1 cellular context compared by ENCODE assay signal in genomic region chr20:62366370-62367135, GRCh38.
TF ChIP-seq lines count a peak whose summit lies in the region.

No MANE protein-coding gene starts in this region.

TF ChIP-seq in HEK293, 187 proteins besides CTCF, POLR2A, EP300 and RAD21 (continued from another document and continues in another):
- TF ChIP-seq ZBTB44 (tag by site-specific recombination; IDR thresholded peaks at IDR 0.05) = no peak
- TF ChIP-seq, protein P1, sequence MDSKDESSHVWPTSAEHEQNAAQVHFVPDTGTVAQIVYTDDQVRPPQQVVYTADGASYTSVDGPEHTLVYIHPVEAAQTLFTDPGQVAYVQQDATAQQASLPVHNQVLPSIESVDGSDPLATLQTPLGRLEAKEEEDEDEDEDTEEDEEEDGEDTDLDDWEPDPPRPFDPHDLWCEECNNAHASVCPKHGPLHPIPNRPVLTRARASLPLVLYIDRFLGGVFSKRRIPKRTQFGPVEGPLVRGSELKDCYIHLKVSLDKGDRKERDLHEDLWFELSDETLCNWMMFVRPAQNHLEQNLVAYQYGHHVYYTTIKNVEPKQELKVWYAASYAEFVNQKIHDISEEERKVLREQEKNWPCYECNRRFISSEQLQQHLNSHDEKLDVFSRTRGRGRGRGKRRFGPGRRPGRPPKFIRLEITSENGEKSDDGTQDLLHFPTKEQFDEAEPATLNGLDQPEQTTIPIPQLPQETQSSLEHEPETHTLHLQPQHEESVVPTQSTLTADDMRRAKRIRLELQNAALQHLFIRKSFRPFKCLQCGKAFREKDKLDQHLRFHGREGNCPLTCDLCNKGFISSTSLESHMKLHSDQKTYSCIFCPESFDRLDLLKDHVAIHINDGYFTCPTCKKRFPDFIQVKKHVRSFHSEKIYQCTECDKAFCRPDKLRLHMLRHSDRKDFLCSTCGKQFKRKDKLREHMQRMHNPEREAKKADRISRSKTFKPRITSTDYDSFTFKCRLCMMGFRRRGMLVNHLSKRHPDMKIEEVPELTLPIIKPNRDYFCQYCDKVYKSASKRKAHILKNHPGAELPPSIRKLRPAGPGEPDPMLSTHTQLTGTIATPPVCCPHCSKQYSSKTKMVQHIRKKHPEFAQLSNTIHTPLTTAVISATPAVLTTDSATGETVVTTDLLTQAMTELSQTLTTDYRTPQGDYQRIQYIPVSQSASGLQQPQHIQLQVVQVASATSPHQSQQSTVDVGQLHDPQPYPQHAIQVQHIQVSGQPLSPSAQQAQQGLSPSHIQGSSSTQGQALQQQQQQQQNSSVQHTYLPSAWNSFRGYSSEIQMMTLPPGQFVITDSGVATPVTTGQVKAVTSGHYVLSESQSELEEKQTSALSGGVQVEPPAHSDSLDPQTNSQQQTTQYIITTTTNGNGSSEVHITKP (tag by site-specific recombination; IDR thresholded peaks at IDR 0.05) = 0 out of 2 replicates have a peak, but pooled peaks have one; percentile 54
- TF ChIP-seq ZNF561 (tag by site-specific recombination; IDR thresholded peaks at IDR 0.05; ENCODE audit: borderline replicate concordance) = 0 out of 2 replicates have a peak, but pooled peaks have one; percentile 2
- no peak for TF ChIP-seq OSR2 (tag by site-specific recombination; IDR thresholded peaks at IDR 0.05)
- TF ChIP-seq ZNF677 (tag by site-specific recombination; IDR thresholded peaks at IDR 0.05) = 0 out of 2 replicates have a peak, but pooled peaks have one; percentile 21
- TF ChIP-seq ZNF148 (tag by site-specific recombination; IDR thresholded peaks at IDR 0.05; ENCODE audit: borderline replicate concordance) = no peak
- peak; percentile 74 for TF ChIP-seq SP2 (tag by site-specific recombination; IDR thresholded peaks at IDR 0.05)
- TF ChIP-seq ZNF280D (tag by site-specific recombination; IDR thresholded peaks at IDR 0.05) = no peak
- TF ChIP-seq ZNF146 (tag by site-specific recombination; IDR thresholded peaks at IDR 0.05) = no peak
- TF ChIP-seq KLF1 (tag by site-specific recombination; IDR thresholded peaks at IDR 0.05) = peak; percentile 60; the same call in 1 of the 2 replicates
- TF ChIP-seq ZNF335 (tag by site-specific recombination; conservative IDR thresholded peaks at IDR 0.05) = peak; percentile 74
- TF ChIP-seq, protein P2, sequence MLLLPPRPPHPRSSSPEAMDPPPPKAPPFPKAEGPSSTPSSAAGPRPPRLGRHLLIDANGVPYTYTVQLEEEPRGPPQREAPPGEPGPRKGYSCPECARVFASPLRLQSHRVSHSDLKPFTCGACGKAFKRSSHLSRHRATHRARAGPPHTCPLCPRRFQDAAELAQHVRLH (tag by site-specific recombination; IDR thresholded peaks at IDR 0.05) = no peak
- no peak for TF ChIP-seq PRDM4 (tag by site-specific recombination; IDR thresholded peaks at IDR 0.05)
- no peak for TF ChIP-seq ELK4 (IDR thresholded peaks at IDR 0.05; ENCODE audit: borderline replicate concordance, low read depth, low read length)
- TF ChIP-seq SP7 (tag by site-specific recombination; IDR thresholded peaks at IDR 0.05) = no peak
- no peak for TF ChIP-seq ZNF558 (tag by site-specific recombination; IDR thresholded peaks at IDR 0.05)
- TF ChIP-seq, protein P3, sequence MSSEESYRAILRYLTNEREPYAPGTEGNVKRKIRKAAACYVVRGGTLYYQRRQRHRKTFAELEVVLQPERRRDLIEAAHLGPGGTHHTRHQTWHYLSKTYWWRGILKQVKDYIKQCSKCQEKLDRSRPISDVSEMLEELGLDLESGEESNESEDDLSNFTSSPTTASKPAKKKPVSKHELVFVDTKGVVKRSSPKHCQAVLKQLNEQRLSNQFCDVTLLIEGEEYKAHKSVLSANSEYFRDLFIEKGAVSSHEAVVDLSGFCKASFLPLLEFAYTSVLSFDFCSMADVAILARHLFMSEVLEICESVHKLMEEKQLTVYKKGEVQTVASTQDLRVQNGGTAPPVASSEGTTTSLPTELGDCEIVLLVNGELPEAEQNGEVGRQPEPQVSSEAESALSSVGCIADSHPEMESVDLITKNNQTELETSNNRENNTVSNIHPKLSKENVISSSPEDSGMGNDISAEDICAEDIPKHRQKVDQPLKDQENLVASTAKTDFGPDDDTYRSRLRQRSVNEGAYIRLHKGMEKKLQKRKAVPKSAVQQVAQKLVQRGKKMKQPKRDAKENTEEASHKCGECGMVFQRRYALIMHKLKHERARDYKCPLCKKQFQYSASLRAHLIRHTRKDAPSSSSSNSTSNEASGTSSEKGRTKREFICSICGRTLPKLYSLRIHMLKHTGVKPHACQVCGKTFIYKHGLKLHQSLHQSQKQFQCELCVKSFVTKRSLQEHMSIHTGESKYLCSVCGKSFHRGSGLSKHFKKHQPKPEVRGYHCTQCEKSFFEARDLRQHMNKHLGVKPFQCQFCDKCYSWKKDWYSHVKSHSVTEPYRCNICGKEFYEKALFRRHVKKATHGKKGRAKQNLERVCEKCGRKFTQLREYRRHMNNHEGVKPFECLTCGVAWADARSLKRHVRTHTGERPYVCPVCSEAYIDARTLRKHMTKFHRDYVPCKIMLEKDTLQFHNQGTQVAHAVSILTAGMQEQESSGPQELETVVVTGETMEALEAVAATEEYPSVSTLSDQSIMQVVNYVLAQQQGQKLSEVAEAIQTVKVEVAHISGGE (tag by site-specific recombination; conservative IDR thresholded peaks at IDR 0.05; ENCODE audit: low read depth) = no peak
- no peak for TF ChIP-seq ZNF223 (tag by site-specific recombination; IDR thresholded peaks at IDR 0.05)
- 0 out of 2 replicates have a peak, but pooled peaks have one; percentile 11 for TF ChIP-seq ZNF843 (tag by site-specific recombination; IDR thresholded peaks at IDR 0.05)
- TF ChIP-seq ZBTB26 (tag by site-specific recombination; optimal IDR thresholded peaks at IDR 0.05) = peak; percentile 69
- peak; percentile 30; the same call in 1 of the 2 replicates for TF ChIP-seq ZIC2 (tag by site-specific recombination; IDR thresholded peaks at IDR 0.05)
- no peak for TF ChIP-seq PRDM1 (tag by site-specific recombination; IDR thresholded peaks at IDR 0.05)
- TF ChIP-seq ZNF18 (tag by site-specific recombination; IDR thresholded peaks at IDR 0.05) = no peak
- no peak for TF ChIP-seq ZNF837 (tag by site-specific recombination; IDR thresholded peaks at IDR 0.05)
- 0 out of 2 replicates have a peak, but pooled peaks have one; percentile 13 for TF ChIP-seq BCL11A (tag by site-specific recombination; IDR thresholded peaks at IDR 0.05; ENCODE audit: low read depth)
- no peak for TF ChIP-seq ZNF266 (tag by site-specific recombination; IDR thresholded peaks at IDR 0.05; ENCODE audit: low read depth)
- peak; percentile 93 for TF ChIP-seq SCRT1 (tag by site-specific recombination; IDR thresholded peaks at IDR 0.05; ENCODE audit: borderline replicate concordance)
- TF ChIP-seq ZBTB7A (tag by site-specific recombination; IDR thresholded peaks at IDR 0.05; ENCODE audit: low read depth) = no peak
- TF ChIP-seq ZNF292 (tag by site-specific recombination; IDR thresholded peaks at IDR 0.05; ENCODE audit: borderline replicate concordance, low read depth) = no peak
- TF ChIP-seq, protein P4, sequence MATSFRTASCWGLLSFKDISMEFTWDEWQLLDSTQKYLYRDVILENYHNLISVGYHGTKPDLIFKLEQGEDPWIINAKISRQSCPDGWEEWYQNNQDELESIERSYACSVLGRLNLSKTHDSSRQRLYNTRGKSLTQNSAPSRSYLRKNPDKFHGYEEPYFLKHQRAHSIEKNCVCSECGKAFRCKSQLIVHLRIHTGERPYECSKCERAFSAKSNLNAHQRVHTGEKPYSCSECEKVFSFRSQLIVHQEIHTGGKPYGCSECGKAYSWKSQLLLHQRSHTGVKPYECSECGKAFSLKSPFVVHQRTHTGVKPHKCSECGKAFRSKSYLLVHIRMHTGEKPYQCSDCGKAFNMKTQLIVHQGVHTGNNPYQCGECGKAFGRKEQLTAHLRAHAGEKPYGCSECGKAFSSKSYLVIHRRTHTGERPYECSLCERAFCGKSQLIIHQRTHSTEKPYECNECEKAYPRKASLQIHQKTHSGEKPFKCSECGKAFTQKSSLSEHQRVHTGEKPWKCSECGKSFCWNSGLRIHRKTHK (tag by site-specific recombination; IDR thresholded peaks at IDR 0.05) = no peak
